In the genomic region with DNA sequence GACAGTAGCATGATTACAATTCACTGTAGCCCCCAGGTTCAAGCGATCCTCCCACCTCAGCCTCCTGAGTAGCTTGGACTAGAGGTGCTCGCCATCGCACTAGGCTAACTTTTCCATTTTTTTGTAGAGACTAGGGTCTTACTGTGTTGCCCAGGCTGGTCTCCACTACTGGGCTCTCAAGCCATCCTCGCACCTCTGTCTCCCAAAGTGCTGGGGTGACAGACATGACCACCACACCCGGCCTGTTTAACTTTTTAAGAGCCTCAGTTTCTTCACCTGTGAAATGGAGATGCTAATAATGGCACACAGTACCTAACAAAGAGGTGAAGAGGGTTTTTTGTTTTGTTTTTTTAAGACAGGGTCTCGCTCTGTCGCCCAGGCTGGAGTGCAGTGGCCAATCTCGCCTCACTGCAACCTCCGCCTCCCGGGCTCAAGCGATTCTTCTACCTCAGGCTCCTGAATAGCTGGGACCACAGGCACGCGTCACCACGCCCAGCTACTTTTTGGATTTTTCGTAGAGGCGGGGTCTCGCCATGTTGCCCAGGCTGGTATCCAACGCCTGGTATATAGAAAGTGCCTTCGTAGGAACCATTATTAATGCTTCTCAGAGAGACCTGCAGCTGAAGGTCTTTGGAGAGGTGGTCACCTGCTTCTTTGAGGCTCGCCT, we compare ENCODE assay signal across 8 cellular contexts. TPM values are rescaled to one million over a fixed set of nuclear protein-coding genes. Genes with fewer than 3 reads are reported as not detected.
DNase-seq lines count a peak whose midpoint lies in the region; ATAC-seq lines count a peak whose summit lies in the region.

No MANE protein-coding gene starts in this region.

- peak overlapping the region; percentile 95 for H3K27ac Mint-ChIP-seq in activated T-helper 1 cell treated with anti-CD3 and anti-CD28 coated beads, Interleukin-12 subunit alpha, Interleukin-12 subunit beta, Interleukin-2, Interleukin-4 antibody, amounts not matched to agents 30 ng/mL and 10 ng/mL and 1 ng/mL, durations not matched to agents 14 hours and 24 hours and 36 hours
- H3K27ac Mint-ChIP-seq in stimulated activated memory B cell treated with anti-CD40 and anti-IgM and Interleukin-4, amounts not matched to agents 10 μg/mL and 1 μg/mL and 100 μg/mL, for 72 hours, result peak overlapping the region; percentile 99

- no peaks in the 10 kb centered on the region for H3K27me3 Mint-ChIP-seq in activated T-helper 1 cell treated with anti-CD3 and anti-CD28 coated beads, Interleukin-12 subunit alpha, Interleukin-12 subunit beta, Interleukin-2, Interleukin-4 antibody, amounts not matched to agents 30 ng/mL and 10 ng/mL and 1 ng/mL, durations not matched to agents 14 hours and 24 hours and 36 hours (ENCODE audit: insufficient read depth)
- no peaks in the 10 kb centered on the region for H3K27me3 Mint-ChIP-seq in stimulated activated memory B cell treated with anti-CD40 and anti-IgM and Interleukin-4, amounts not matched to agents 10 μg/mL and 1 μg/mL and 100 μg/mL, for 72 hours

- H3K4me3 Mint-ChIP-seq in activated T-helper 1 cell treated with anti-CD3 and anti-CD28 coated beads, Interleukin-12 subunit alpha, Interleukin-12 subunit beta, Interleukin-2, Interleukin-4 antibody, amounts not matched to agents 30 ng/mL and 10 ng/mL and 1 ng/mL, durations not matched to agents 14 hours and 24 hours and 36 hours, result peak overlapping the region; percentile 93
- H3K4me3 Mint-ChIP-seq in stimulated activated memory B cell treated with anti-CD40 and anti-IgM and Interleukin-4, amounts not matched to agents 10 μg/mL and 1 μg/mL and 100 μg/mL, for 72 hours, result peak overlapping the region; percentile 85

- peaks cover 46% of the 10 kb centered on the region for H3K4me1 Mint-ChIP-seq in activated T-helper 1 cell treated with anti-CD3 and anti-CD28 coated beads, Interleukin-12 subunit alpha, Interleukin-12 subunit beta, Interleukin-2, Interleukin-4 antibody, amounts not matched to agents 30 ng/mL and 10 ng/mL and 1 ng/mL, durations not matched to agents 14 hours and 24 hours and 36 hours (ENCODE audit: low read depth)
- H3K4me1 Mint-ChIP-seq in stimulated activated memory B cell treated with anti-CD40 and anti-IgM and Interleukin-4, amounts not matched to agents 10 μg/mL and 1 μg/mL and 100 μg/mL, for 72 hours, result peaks cover 43% of the 10 kb centered on the region

- no peak for DNase-seq in activated T-helper 1 cell treated with anti-CD3 and anti-CD28 coated beads, Interleukin-12 subunit alpha, Interleukin-12 subunit beta, Interleukin-2, Interleukin-4 antibody, amounts not matched to agents 30 ng/mL and 10 ng/mL and 1 ng/mL, durations not matched to agents 14 hours and 24 hours and 36 hours (ENCODE audit: low spot score)
- DNase-seq in SW 1271 (lab: John Stamatoyannopoulos, UW), result no peak
- no peak for DNase-seq in NCI-H82 treated with DMSO at 0.1 percent for 48 hours (lab: John Stamatoyannopoulos, UW; ENCODE audit: unreplicated experiment)
- no peak for DNase-seq in effector CD4-positive, alpha-beta T cell

- ATAC-seq in HG03442 (IDR thresholded peaks at IDR 0.05; ENCODE audit: unreplicated experiment) (peak; percentile 1), HG02970 (IDR thresholded peaks at IDR 0.05; ENCODE audit: low FRiP score, unreplicated experiment) (no peak)
- ATAC-seq in stimulated activated memory B cell treated with anti-CD40 and anti-IgM and Interleukin-4, amounts not matched to agents 10 μg/mL and 1 μg/mL and 100 μg/mL, for 72 hours, result no peak

- intact Hi-C loops in activated T-helper 1 cell treated with anti-CD3 and anti-CD28 coated beads, Interleukin-12 subunit alpha, Interleukin-12 subunit beta, Interleukin-2, Interleukin-4 antibody, amounts not matched to agents 30 ng/mL and 10 ng/mL and 1 ng/mL, durations not matched to agents 14 hours and 24 hours and 36 hours (cut with micrococcal nuclease), result loop anchor here (1.0 to 5.0 kb wide), 3 partner anchors 47 to 459 kb away; partner anchors contain the start of gene FLAD1

- no peaks in the 10 kb centered on the region for H3K9me3 Mint-ChIP-seq in activated T-helper 1 cell treated with anti-CD3 and anti-CD28 coated beads, Interleukin-12 subunit alpha, Interleukin-12 subunit beta, Interleukin-2, Interleukin-4 antibody, amounts not matched to agents 30 ng/mL and 10 ng/mL and 1 ng/mL, durations not matched to agents 14 hours and 24 hours and 36 hours
- no peaks in the 10 kb centered on the region for H3K9me3 Mint-ChIP-seq in stimulated activated memory B cell treated with anti-CD40 and anti-IgM and Interleukin-4, amounts not matched to agents 10 μg/mL and 1 μg/mL and 100 μg/mL, for 72 hours

- peak overlapping the region; percentile 71 for H3K4me3 ChIP-seq in iPS-11a (ENCODE audit: low read depth, low read length)

- H3K36me3 Mint-ChIP-seq in activated T-helper 1 cell treated with anti-CD3 and anti-CD28 coated beads, Interleukin-12 subunit alpha, Interleukin-12 subunit beta, Interleukin-2, Interleukin-4 antibody, amounts not matched to agents 30 ng/mL and 10 ng/mL and 1 ng/mL, durations not matched to agents 14 hours and 24 hours and 36 hours (ENCODE audit: low read depth), result peaks cover 13% of the 10 kb centered on the region
- no peaks in the 10 kb centered on the region for H3K36me3 Mint-ChIP-seq in stimulated activated memory B cell treated with anti-CD40 and anti-IgM and Interleukin-4, amounts not matched to agents 10 μg/mL and 1 μg/mL and 100 μg/mL, for 72 hours

RNA-seq across cellular contexts. Expression of gene PMVK, which starts 0.6 kb away (rescaled TPM):
- 42.5 and 43.3 TPM in 2 replicates for total RNA-seq in activated T-helper 1 cell treated with anti-CD3 and anti-CD28 coated beads, Interleukin-12 subunit alpha, Interleukin-12 subunit beta, Interleukin-2, Interleukin-4 antibody, amounts not matched to agents 30 ng/mL and 10 ng/mL and 1 ng/mL, durations not matched to agents 14 hours and 24 hours and 36 hours

RNA-seq across cellular contexts. Expression of gene PBXIP1, which starts 20.0 kb away (rescaled TPM):
- 25.1 and 27.9 TPM in 2 replicates for total RNA-seq in activated T-helper 1 cell treated with anti-CD3 and anti-CD28 coated beads, Interleukin-12 subunit alpha, Interleukin-12 subunit beta, Interleukin-2, Interleukin-4 antibody, amounts not matched to agents 30 ng/mL and 10 ng/mL and 1 ng/mL, durations not matched to agents 14 hours and 24 hours and 36 hours

RNA-seq across cellular contexts. Expression of gene PYGO2, which starts 25.7 kb away (rescaled TPM):
- total RNA-seq in activated T-helper 1 cell treated with anti-CD3 and anti-CD28 coated beads, Interleukin-12 subunit alpha, Interleukin-12 subunit beta, Interleukin-2, Interleukin-4 antibody, amounts not matched to agents 30 ng/mL and 10 ng/mL and 1 ng/mL, durations not matched to agents 14 hours and 24 hours and 36 hours, result 34.7 and 35.0 TPM in 2 replicates

RNA-seq across cellular contexts. Expression of gene SHC1, which starts 34.7 kb away (rescaled TPM):
- total RNA-seq in activated T-helper 1 cell treated with anti-CD3 and anti-CD28 coated beads, Interleukin-12 subunit alpha, Interleukin-12 subunit beta, Interleukin-2, Interleukin-4 antibody, amounts not matched to agents 30 ng/mL and 10 ng/mL and 1 ng/mL, durations not matched to agents 14 hours and 24 hours and 36 hours, result 61.4 and 62.3 TPM in 2 replicates

RNA-seq across cellular contexts. Expression of gene CKS1B, which starts 38.6 kb away (rescaled TPM):
- total RNA-seq in activated T-helper 1 cell treated with anti-CD3 and anti-CD28 coated beads, Interleukin-12 subunit alpha, Interleukin-12 subunit beta, Interleukin-2, Interleukin-4 antibody, amounts not matched to agents 30 ng/mL and 10 ng/mL and 1 ng/mL, durations not matched to agents 14 hours and 24 hours and 36 hours, result 151 and 158 TPM in 2 replicates
